Comparison of ENCODE assay signal across 31 cellular contexts in genomic region chr12:68490476-68490875, GRCh38.
"Had no signal": no experiment of that assay in that cellular context is flagged by ENCODE, and none has a peak within 500 bp of the region (broad histone marks: within the 10 kb centered on the region; RNA-seq: fewer than 3 reads in every experiment).

No MANE protein-coding gene starts in this region.

- H3K27ac ChIP-seq: adrenal gland, ascending aorta, cardiac muscle cell, colonic mucosa, epithelial cell of prostate, esophagus squamous epithelium, left ventricle myocardium inferior, parathyroid adenoma, psoas muscle, stomach, thyroid gland, upper lobe of right lung, VCaP had no signal

- H3K36me3 Mint-ChIP-seq: brain; stimulated activated naive B cell treated with anti-CD40 and anti-IgM and Interleukin-4, amounts not matched to agents 10 μg/mL and 1 μg/mL and 100 μg/mL, for 72 hours had no signal

- H3K9me3 Mint-ChIP-seq: activated CD4-positive, alpha-beta memory T cell treated with anti-CD3 and anti-CD28 coated beads for 36 hours; activated T-cell treated with anti-CD3 and anti-CD28 coated beads, Interleukin-2, amount 50 U/mL, for 24 hours; activated T-helper 2 cell treated with anti-CD3 and anti-CD28 coated beads, Interferon-gamma antibody, Interleukin-2, Interleukin-4, amounts not matched to agents 10 μg/mL and 5 μg/mL and 100 μg/mL, durations not matched to agents 14 hours and 24 hours and 36 hours; brain; nephron progenitor cell; stimulated activated naive B cell treated with anti-CD40 and anti-IgM and Interleukin-4, amounts not matched to agents 10 μg/mL and 1 μg/mL and 100 μg/mL, for 72 hours had no signal

- ATAC-seq: activated naive CD4-positive, alpha-beta T cell treated with anti-CD3 and anti-CD28 coated beads, Interleukin-2, amount 50 U/mL, for 72 hours; mucosa of descending colon; psoas muscle; stimulated activated naive B cell treated with anti-CD40 and anti-IgM and Interleukin-4, amounts not matched to agents 10 μg/mL and 1 μg/mL and 100 μg/mL, for 72 hours; upper lobe of right lung had no signal

- H3K4me3 Mint-ChIP-seq: activated CD4-positive, alpha-beta memory T cell treated with anti-CD3 and anti-CD28 coated beads for 36 hours; activated T-cell treated with anti-CD3 and anti-CD28 coated beads, Interleukin-2, amount 50 U/mL, for 24 hours; brain; nephron progenitor cell; stimulated activated naive B cell treated with anti-CD40 and anti-IgM and Interleukin-4, amounts not matched to agents 10 μg/mL and 1 μg/mL and 100 μg/mL, for 72 hours had no signal

- DNase-seq: activated CD4-positive, alpha-beta memory T cell treated with anti-CD3 and anti-CD28 coated beads for 36 hours; activated CD4-positive, alpha-beta T cell treated with anti-CD3 and anti-CD28 coated beads for 48 hours; activated CD8-positive, alpha-beta memory T cell treated with anti-CD3 and anti-CD28 coated beads, Interleukin-2, amount 50 U/mL, for 48 hours; activated naive CD4-positive, alpha-beta T cell; activated T-cell treated with anti-CD3 and anti-CD28 coated beads, Interleukin-2, amount 50 U/mL, for 24 hours; adrenal gland; cerebellar nuclear complex; colonic mucosa; effector CD8-positive, alpha-beta T cell; esophagus squamous epithelium; left ventricle myocardium inferior; mesendoderm; mucosa of descending colon; nephron progenitor cell; nucleus accumbens; psoas muscle; stimulated activated CD4-positive, alpha-beta T cell treated with anti-CD3 and anti-CD28 coated beads, Interleukin-15, amount 100 ng/mL, for 24 hours; stimulated activated CD4-positive, alpha-beta T cell treated with anti-CD3 and anti-CD28 coated beads, Interleukin-2, amount 100 ng/mL, for 24 hours; stimulated activated naive B cell treated with anti-CD40 and anti-IgM and Interleukin-4, amounts not matched to agents 10 μg/mL and 1 μg/mL and 100 μg/mL, for 72 hours; stomach; thyroid gland; upper lobe of right lung had no signal

- H3K36me3 ChIP-seq: adrenal gland, ascending aorta, cardiac muscle cell, colonic mucosa, esophagus squamous epithelium, left ventricle myocardium inferior, stomach, thyroid gland, upper lobe of right lung had no signal

- H3K9me3 ChIP-seq: adrenal gland, ascending aorta, colonic mucosa, esophagus squamous epithelium, left ventricle myocardium inferior, mucosa of descending colon, psoas muscle, stomach, thyroid gland, upper lobe of right lung had no signal

- H3K4me1 Mint-ChIP-seq: brain had no signal

- H3K79me2 ChIP-seq: parathyroid adenoma had no signal

- H3K27me3 Mint-ChIP-seq: activated T-cell treated with anti-CD3 and anti-CD28 coated beads, Interleukin-2, amount 50 U/mL, for 24 hours had no signal

- H3K4me1 ChIP-seq: adrenal gland, colonic mucosa, parathyroid adenoma, thyroid gland, upper lobe of right lung had no signal

- H3K4me3 ChIP-seq: adrenal gland, ascending aorta, cardiac muscle cell, colonic mucosa, esophagus squamous epithelium, left ventricle myocardium inferior, lung, mucosa of descending colon, psoas muscle, stomach, thyroid gland, upper lobe of right lung had no signal

- H3K27me3 ChIP-seq: adrenal gland, ascending aorta, cardiac muscle cell, colonic mucosa, stomach, thyroid gland, upper lobe of right lung had no signal

- H2AFZ ChIP-seq: parathyroid adenoma had no signal

- H3K27ac Mint-ChIP-seq: activated CD4-positive, alpha-beta memory T cell treated with anti-CD3 and anti-CD28 coated beads for 36 hours; activated naive CD4-positive, alpha-beta T cell treated with anti-CD3 and anti-CD28 coated beads, Interleukin-2, amount 50 U/mL, for 72 hours; activated T-cell treated with anti-CD3 and anti-CD28 coated beads, Interleukin-2, amount 50 U/mL, for 24 hours; activated T-helper 2 cell treated with anti-CD3 and anti-CD28 coated beads, Interferon-gamma antibody, Interleukin-2, Interleukin-4, amounts not matched to agents 10 μg/mL and 5 μg/mL and 100 μg/mL, durations not matched to agents 14 hours and 24 hours and 36 hours; brain; nephron progenitor cell; stimulated activated naive B cell treated with anti-CD40 and anti-IgM and Interleukin-4, amounts not matched to agents 10 μg/mL and 1 μg/mL and 100 μg/mL, for 72 hours had no signal
